In the genomic region with DNA sequence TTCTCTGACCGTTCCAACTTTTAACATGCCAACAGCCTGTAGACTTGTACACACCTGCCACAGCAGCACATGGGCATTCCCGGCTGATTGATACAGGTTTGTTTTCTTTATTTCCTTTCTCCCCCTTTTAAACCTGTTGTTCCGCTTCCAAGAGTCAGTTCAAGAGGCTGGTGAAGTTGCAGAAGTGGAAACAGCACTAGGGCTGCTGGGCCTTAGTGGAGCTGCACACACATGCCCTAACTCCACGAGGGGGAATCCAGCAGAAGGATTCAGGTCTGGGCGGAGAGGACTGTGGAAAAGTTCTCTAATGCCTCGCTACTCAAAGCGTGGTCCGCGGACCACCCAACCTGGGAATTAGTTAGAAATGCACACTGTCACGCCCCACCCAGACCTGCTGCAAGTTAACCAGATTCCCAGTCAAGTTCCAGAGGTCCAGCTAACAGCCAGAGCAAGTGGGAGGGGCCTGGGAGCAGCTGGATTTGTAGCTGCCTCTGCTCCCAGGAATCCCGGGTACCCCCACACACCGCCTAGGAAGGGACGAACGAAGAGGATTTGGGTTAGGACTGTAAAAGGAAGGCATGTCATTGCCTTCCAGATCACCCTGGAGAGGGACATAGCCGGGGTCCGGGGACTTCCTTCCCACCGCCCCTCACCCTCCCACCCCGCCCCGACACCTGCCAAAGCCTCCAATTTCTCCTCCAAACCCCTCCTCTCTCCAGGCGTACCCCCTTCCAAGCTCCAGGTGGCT, we compare ENCODE assay signal across 1 cellular context.
TF ChIP-seq lines count a peak whose summit lies in the region.

No MANE protein-coding gene starts in this region.

TF ChIP-seq in GM23338, 12 proteins besides CTCF, POLR2A, EP300 and RAD21 (continued from another document):
- TF ChIP-seq, protein P1, sequence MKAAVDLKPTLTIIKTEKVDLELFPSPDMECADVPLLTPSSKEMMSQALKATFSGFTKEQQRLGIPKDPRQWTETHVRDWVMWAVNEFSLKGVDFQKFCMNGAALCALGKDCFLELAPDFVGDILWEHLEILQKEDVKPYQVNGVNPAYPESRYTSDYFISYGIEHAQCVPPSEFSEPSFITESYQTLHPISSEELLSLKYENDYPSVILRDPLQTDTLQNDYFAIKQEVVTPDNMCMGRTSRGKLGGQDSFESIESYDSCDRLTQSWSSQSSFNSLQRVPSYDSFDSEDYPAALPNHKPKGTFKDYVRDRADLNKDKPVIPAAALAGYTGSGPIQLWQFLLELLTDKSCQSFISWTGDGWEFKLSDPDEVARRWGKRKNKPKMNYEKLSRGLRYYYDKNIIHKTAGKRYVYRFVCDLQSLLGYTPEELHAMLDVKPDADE (IDR thresholded peaks at IDR 0.05): no peak
- no peak for TF ChIP-seq EZH2phosphoT487 (IDR thresholded peaks at IDR 0.05; ENCODE audit: unreplicated experiment)
- TF ChIP-seq POLR2AphosphoS5 (IDR thresholded peaks at IDR 0.05; ENCODE audit: low read depth): no peak
- TF ChIP-seq, protein P2, sequence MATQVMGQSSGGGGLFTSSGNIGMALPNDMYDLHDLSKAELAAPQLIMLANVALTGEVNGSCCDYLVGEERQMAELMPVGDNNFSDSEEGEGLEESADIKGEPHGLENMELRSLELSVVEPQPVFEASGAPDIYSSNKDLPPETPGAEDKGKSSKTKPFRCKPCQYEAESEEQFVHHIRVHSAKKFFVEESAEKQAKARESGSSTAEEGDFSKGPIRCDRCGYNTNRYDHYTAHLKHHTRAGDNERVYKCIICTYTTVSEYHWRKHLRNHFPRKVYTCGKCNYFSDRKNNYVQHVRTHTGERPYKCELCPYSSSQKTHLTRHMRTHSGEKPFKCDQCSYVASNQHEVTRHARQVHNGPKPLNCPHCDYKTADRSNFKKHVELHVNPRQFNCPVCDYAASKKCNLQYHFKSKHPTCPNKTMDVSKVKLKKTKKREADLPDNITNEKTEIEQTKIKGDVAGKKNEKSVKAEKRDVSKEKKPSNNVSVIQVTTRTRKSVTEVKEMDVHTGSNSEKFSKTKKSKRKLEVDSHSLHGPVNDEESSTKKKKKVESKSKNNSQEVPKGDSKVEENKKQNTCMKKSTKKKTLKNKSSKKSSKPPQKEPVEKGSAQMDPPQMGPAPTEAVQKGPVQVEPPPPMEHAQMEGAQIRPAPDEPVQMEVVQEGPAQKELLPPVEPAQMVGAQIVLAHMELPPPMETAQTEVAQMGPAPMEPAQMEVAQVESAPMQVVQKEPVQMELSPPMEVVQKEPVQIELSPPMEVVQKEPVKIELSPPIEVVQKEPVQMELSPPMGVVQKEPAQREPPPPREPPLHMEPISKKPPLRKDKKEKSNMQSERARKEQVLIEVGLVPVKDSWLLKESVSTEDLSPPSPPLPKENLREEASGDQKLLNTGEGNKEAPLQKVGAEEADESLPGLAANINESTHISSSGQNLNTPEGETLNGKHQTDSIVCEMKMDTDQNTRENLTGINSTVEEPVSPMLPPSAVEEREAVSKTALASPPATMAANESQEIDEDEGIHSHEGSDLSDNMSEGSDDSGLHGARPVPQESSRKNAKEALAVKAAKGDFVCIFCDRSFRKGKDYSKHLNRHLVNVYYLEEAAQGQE (IDR thresholded peaks at IDR 0.05; ENCODE audit: unreplicated experiment): no peak
- TF ChIP-seq CREB1 (CRISPR knock-in tag; IDR thresholded peaks at IDR 0.05; ENCODE audit: low read depth): no peak
- no peak for TF ChIP-seq STAT1 (IDR thresholded peaks at IDR 0.05; ENCODE audit: unreplicated experiment)
TF ChIP-seq in GM23338: peak in this region for 0.
